ENCODE assay signal across 21 cellular contexts in genomic region chr5:126499278-126499677, GRCh38.
A peak's percentile ranks its signal among the peaks of the same experiment; 100 is the strongest.
DNase-seq lines count a peak whose midpoint lies in the region; ATAC-seq and TF ChIP-seq lines count a peak whose summit lies in the region.
"Had no signal": no experiment of that assay in that cellular context is flagged by ENCODE, and none has a peak within 500 bp of the region (broad histone marks: within the 10 kb centered on the region; RNA-seq: fewer than 3 reads in every experiment).

No MANE protein-coding gene starts in this region.

- no peak overlapping the region for H3K27ac ChIP-seq in GM23338 (ENCODE audit: low read depth)
- no peak overlapping the region for H3K27ac ChIP-seq in SU-DHL-6 (ENCODE audit: low read depth, low read length)
- H3K27ac ChIP-seq in temporal lobe (ENCODE audit: low read depth, low read length): peak overlapping the region; percentile 64
- H3K27ac ChIP-seq: BLaER1, body of pancreas, SJSA1 had no signal

- H3K27me3 ChIP-seq in GM23338 (ENCODE audit: insufficient read depth) (no peaks in the 10 kb centered on the region), SU-DHL-6 (ENCODE audit: low read length) (no peaks in the 10 kb centered on the region)
- H3K27me3 ChIP-seq: BLaER1, body of pancreas, gastrocnemius medialis, SJSA1 had no signal

- H3K4me3 Mint-ChIP-seq in GM23338: no peak overlapping the region
- no peak overlapping the region for H3K4me3 Mint-ChIP-seq in activated naive CD4-positive, alpha-beta T cell treated with anti-CD3 and anti-CD28 coated beads for 36 hours
- H3K4me3 Mint-ChIP-seq: activated T-cell treated with anti-CD3 and anti-CD28 coated beads, Interleukin-2, amount 50 U/mL, for 4 hours had no signal

- CTCF ChIA-PET in activated naive CD4-positive, alpha-beta T cell treated with anti-CD3 and anti-CD28 coated beads for 36 hours (lab: Charles Lee): interaction anchor here (0.6 to 4.7 kb wide), 37 partner anchors 9 to 507 kb away, joined by 3 to 83 read pairs (median 5); partner anchors contain the start of gene GRAMD2B

- DNase-seq in GM23338 (ENCODE audit: low spot score) (no peak), left lobe of liver (ENCODE audit: low spot score) (no peak), SKM-1 treated with dmso at 0.1 percent for 144 hours (lab: John Stamatoyannopoulos, UW; ENCODE audit: unreplicated experiment) (no peak), 8988T (no peak)
- no peak for DNase-seq in activated naive CD4-positive, alpha-beta T cell treated with anti-CD3 and anti-CD28 coated beads for 36 hours
- DNase-seq: activated CD4-positive, CD25-positive, alpha-beta regulatory T cell; activated T-cell treated with anti-CD3 and anti-CD28 coated beads, Interleukin-2, amount 50 U/mL, for 4 hours; body of pancreas; gastrocnemius medialis; kidney glomerular epithelial cell; NCI-H1436 treated with DMSO at 0.1 percent for 48 hours; NCI-H345; stimulated activated naive CD4-positive, alpha-beta T cell treated with Interleukin-2 at 50 U/mL for 16 hours had no signal

- intact Hi-C loops in activated naive CD4-positive, alpha-beta T cell treated with anti-CD3 and anti-CD28 coated beads for 36 hours (cut with micrococcal nuclease): no loop called here

- H3K27me3 Mint-ChIP-seq in GM23338 (ENCODE audit: insufficient read depth, low read depth, poor library complexity): peaks cover 3% of the 10 kb centered on the region
- no peaks in the 10 kb centered on the region for H3K27me3 Mint-ChIP-seq in activated naive CD4-positive, alpha-beta T cell treated with anti-CD3 and anti-CD28 coated beads for 36 hours (ENCODE audit: low read depth)

- H3K9ac ChIP-seq in SU-DHL-6 (ENCODE audit: low read length): no peak overlapping the region
- H3K9ac ChIP-seq: BLaER1 had no signal

- no peak overlapping the region for H3K4me3 ChIP-seq in GM23338
- H3K4me3 ChIP-seq in SU-DHL-6 (ENCODE audit: insufficient read depth, low read length, poor library complexity, severe bottlenecking): no peak overlapping the region
- H3K4me3 ChIP-seq: BLaER1, body of pancreas, gastrocnemius medialis, HAP-1, lung, SJSA1, thoracic aorta had no signal

- H3K79me2 ChIP-seq in GM23338 (replicated peaks; ENCODE audit: insufficient read depth) (no peaks in the 10 kb centered on the region), SU-DHL-6 (ENCODE audit: insufficient read depth, low read length) (no peaks in the 10 kb centered on the region)

- H3K9me2 ChIP-seq in GM23338 (ENCODE audit: insufficient read depth) (no peaks in the 10 kb centered on the region), SU-DHL-6 (replicated peaks; ENCODE audit: insufficient read depth, low read length) (no peaks in the 10 kb centered on the region)

- 0 out of 3 replicates have a peak, but pooled peaks cover 1% of the 10 kb centered on the region for H3K36me3 Mint-ChIP-seq in GM23338 (ENCODE audit: low read depth)
- H3K36me3 Mint-ChIP-seq in activated naive CD4-positive, alpha-beta T cell treated with anti-CD3 and anti-CD28 coated beads for 36 hours (ENCODE audit: low read depth): peaks cover 1% of the 10 kb centered on the region

- no peaks in the 10 kb centered on the region for H3K36me3 ChIP-seq in GM23338 (ENCODE audit: insufficient read depth)
- H3K36me3 ChIP-seq in SU-DHL-6 (ENCODE audit: low read length): no peaks in the 10 kb centered on the region
- H3K36me3 ChIP-seq: BLaER1, gastrocnemius medialis, HAP-1, thoracic aorta had no signal

- H3K9me3 ChIP-seq in SU-DHL-6 (ENCODE audit: insufficient read depth, low read length): no peaks in the 10 kb centered on the region
- H3K9me3 ChIP-seq: BLaER1, body of pancreas, Caco-2, gastrocnemius medialis, HAP-1, SJSA1, thoracic aorta had no signal

- TF ChIP-seq CTCF in GM23338 (conservative IDR thresholded peaks at IDR 0.05; ENCODE audit: low read depth in 2 of 2): no peak
- no peak for TF ChIP-seq CTCF in SU-DHL-6 (IDR thresholded peaks at IDR 0.05; ENCODE audit: insufficient read depth, low read length, poor library complexity, severe bottlenecking)

- H2AFZ ChIP-seq in GM23338: peak overlapping the region; percentile 6; the same call in 1 of the 2 replicates
- peak overlapping the region; percentile 24 for H2AFZ ChIP-seq in SU-DHL-6 (ENCODE audit: low read depth, low read length, severe bottlenecking)

- no peak for ATAC-seq in GM23338
- ATAC-seq in left lobe of liver: peak; percentile 25
- ATAC-seq: gastrocnemius medialis had no signal

- no peaks in the 10 kb centered on the region for H3F3A ChIP-seq in GM23338 (replicated peaks; ENCODE audit: low read depth)
- H3F3A ChIP-seq in SU-DHL-6 (ENCODE audit: insufficient read depth): no peaks in the 10 kb centered on the region

- H3K4me2 ChIP-seq in GM23338 (no peak overlapping the region), SU-DHL-6 (ENCODE audit: low read depth, low read length, poor library complexity, severe bottlenecking) (no peak overlapping the region)
- H3K4me2 ChIP-seq: BLaER1 had no signal

- H4K20me1 ChIP-seq in GM23338 (replicated peaks; ENCODE audit: insufficient read depth) (no peaks in the 10 kb centered on the region), SU-DHL-6 (ENCODE audit: low read depth, low read length) (no peaks in the 10 kb centered on the region)
- H4K20me1 ChIP-seq: BLaER1 had no signal

- H3K27ac Mint-ChIP-seq in GM23338: no peak overlapping the region
- no peak overlapping the region for H3K27ac Mint-ChIP-seq in activated naive CD4-positive, alpha-beta T cell treated with anti-CD3 and anti-CD28 coated beads for 36 hours

- H3K4me1 Mint-ChIP-seq in GM23338: peaks cover 7% of the 10 kb centered on the region; the same call in 2 of the 3 replicates
- peaks cover 18% of the 10 kb centered on the region for H3K4me1 Mint-ChIP-seq in activated naive CD4-positive, alpha-beta T cell treated with anti-CD3 and anti-CD28 coated beads for 36 hours (ENCODE audit: low read depth)

- H3K9me3 Mint-ChIP-seq in GM23338: no peaks in the 10 kb centered on the region
- H3K9me3 Mint-ChIP-seq in activated naive CD4-positive, alpha-beta T cell treated with anti-CD3 and anti-CD28 coated beads for 36 hours: no peaks in the 10 kb centered on the region
- H3K9me3 Mint-ChIP-seq: activated T-cell treated with anti-CD3 and anti-CD28 coated beads, Interleukin-2, amount 50 U/mL, for 4 hours had no signal

- no peaks in the 10 kb centered on the region for H3K4me1 ChIP-seq in GM23338 (ENCODE audit: insufficient read depth)
- H3K4me1 ChIP-seq: BLaER1, Caco-2, HAP-1 had no signal

TF ChIP-seq in GM23338, 12 proteins besides CTCF, POLR2A, EP300 and RAD21 (continues in another document):
- TF ChIP-seq CREB1 (CRISPR knock-in tag; IDR thresholded peaks at IDR 0.05; ENCODE audit: low read depth) (no peak), JUNB (IDR thresholded peaks at IDR 0.05; ENCODE audit: unreplicated experiment) (no peak), NANOG (IDR thresholded peaks at IDR 0.05; ENCODE audit: borderline replicate concordance) (no peak), EZH2phosphoT487 (IDR thresholded peaks at IDR 0.05; ENCODE audit: unreplicated experiment) (no peak)
